In genomic region chr2:226185613-226186211, GRCh38 we compare ENCODE assay signal across 10 cellular contexts.
A peak's percentile ranks its signal among the peaks of the same experiment; 100 is the strongest.
DNase-seq lines count a peak whose midpoint lies in the region; ATAC-seq and TF ChIP-seq lines count a peak whose summit lies in the region.
"Had no signal": no experiment of that assay in that cellular context is flagged by ENCODE, and none has a peak within 500 bp of the region (broad histone marks: within the 10 kb centered on the region; RNA-seq: fewer than 3 reads in every experiment).

No MANE protein-coding gene starts in this region.

- H3K4me1 ChIP-seq in HCT116 (ENCODE audit: control insufficient read depth in 1 of 2, insufficient read depth in 2 of 2, low read length in 2 of 2) (peaks cover 82 to 100% of the 10 kb centered on the region in 2 experiments), Caco-2 (peaks cover 6% of the 10 kb centered on the region; the same call in 1 of the 2 replicates)

- no peak for TF ChIP-seq POLR2A in HCT116 (IDR thresholded peaks at IDR 0.05; ENCODE audit: borderline replicate concordance, extremely low read depth, insufficient read depth, insufficient read length)

- H3K9me3 Mint-ChIP-seq in Caco-2 (ENCODE audit: unreplicated experiment): peaks cover 30% of the 10 kb centered on the region
- no peaks in the 10 kb centered on the region for H3K9me3 Mint-ChIP-seq in activated T-cell treated with anti-CD3 and anti-CD28 coated beads, Interleukin-2, amount 50 U/mL, for 24 hours

- peak; percentile 84 for DNase-seq in HCT116 (ENCODE audit: low read depth, low spot score)
- peak; percentile 90 for DNase-seq in foreskin melanocyte
- DNase-seq in stromal cell of bone marrow (ENCODE audit: low read depth): peak; percentile 60
- DNase-seq in T-helper 2 cell: no peak
- DNase-seq in Caco-2: no peak
- DNase-seq in activated T-cell treated with anti-CD3 and anti-CD28 coated beads, Interleukin-2, amount 50 U/mL, for 24 hours: no peak
- DNase-seq: NCI-H1930; stimulated activated CD4-positive, alpha-beta T cell treated with anti-CD3 and anti-CD28 coated beads, Interleukin-4, amount 100 ng/mL, for 24 hours had no signal

- no peak overlapping the region for H2AFZ ChIP-seq in HCT116 (ENCODE audit: low read depth, low read length, poor library complexity, severe bottlenecking)

- no peaks in the 10 kb centered on the region for H4K20me1 ChIP-seq in HCT116 (ENCODE audit: insufficient read depth)

- CTCF ChIA-PET in HCT116 (lab: Charles Lee) (no interaction called here), Caco-2 (lab: Charles Lee) (no interaction called here)

- intact Hi-C loops in HCT116 (cut with micrococcal nuclease) (loop anchor here (2.0 to 10.0 kb wide), 4 partner anchors 71 to 809 kb away; no protein-coding TSS in a partner anchor), Caco-2 (cut with micrococcal nuclease; ENCODE audit: unreplicated experiment) (no loop called here)

- peak overlapping the region; percentile 95 for H3K27ac ChIP-seq in HCT116 (ENCODE audit: low read depth, low read length)
- H3K27ac ChIP-seq: WERI-Rb-1 had no signal

- H3K4me2 ChIP-seq in HCT116 (ENCODE audit: low read length): peak overlapping the region; percentile 80

- no peaks in the 10 kb centered on the region for H3K27me3 ChIP-seq in HCT116 (ENCODE audit: insufficient read depth, low read length)
- no peaks in the 10 kb centered on the region for H3K27me3 ChIP-seq in Caco-2 (replicated peaks; ENCODE audit: control insufficient read depth, insufficient read depth, low read length)

- H3K4me3 Mint-ChIP-seq in Caco-2 (ENCODE audit: unreplicated experiment): no peak overlapping the region
- H3K4me3 Mint-ChIP-seq in activated T-cell treated with anti-CD3 and anti-CD28 coated beads, Interleukin-2, amount 50 U/mL, for 24 hours: no peak overlapping the region

- TF ChIP-seq CTCF in HCT116 (IDR thresholded peaks at IDR 0.05 in 2 of 3, conservative IDR thresholded peaks at IDR 0.05 in 1 of 3; ENCODE audit: borderline replicate concordance in 1 of 3, insufficient read depth in 1 of 3, low read depth in 2 of 3, low read length in 2 of 3): peak in 1 of 3 experiments; percentile 14; a peak in 2 of 6 replicates
- TF ChIP-seq CTCF in Caco-2 (IDR thresholded peaks at IDR 0.05; ENCODE audit: insufficient read depth in 1 of 2, low read depth in 1 of 2, low read length in 1 of 2, severe bottlenecking in 1 of 2, unreplicated experiment in 1 of 2): no peak

- H3K9me2 ChIP-seq in HCT116 (ENCODE audit: insufficient read depth): no peaks in the 10 kb centered on the region

- peak overlapping the region; percentile 79 for H3K9ac ChIP-seq in HCT116 (ENCODE audit: low read length)

- H3K27me3 Mint-ChIP-seq in Caco-2 (ENCODE audit: insufficient read depth, unreplicated experiment): no peaks in the 10 kb centered on the region
- peaks cover 22% of the 10 kb centered on the region for H3K27me3 Mint-ChIP-seq in activated T-cell treated with anti-CD3 and anti-CD28 coated beads, Interleukin-2, amount 50 U/mL, for 24 hours

- peaks cover 12% of the 10 kb centered on the region for H3K4me1 Mint-ChIP-seq in Caco-2 (ENCODE audit: low read depth, unreplicated experiment)
- no peaks in the 10 kb centered on the region for H3K4me1 Mint-ChIP-seq in activated T-cell treated with anti-CD3 and anti-CD28 coated beads, Interleukin-2, amount 50 U/mL, for 24 hours (ENCODE audit: low read depth)

- ATAC-seq in HCT116 (peak; percentile 68), SK-N-SH treated with all-trans-retinoic acid at 6 μM for 48 hours (peak; percentile 81)

- H3K79me2 ChIP-seq in HCT116 (ENCODE audit: insufficient read depth, low read length): peaks cover 44% of the 10 kb centered on the region

- no peak overlapping the region for H3K27ac Mint-ChIP-seq in Caco-2 (ENCODE audit: unreplicated experiment)
- no peak overlapping the region for H3K27ac Mint-ChIP-seq in activated T-cell treated with anti-CD3 and anti-CD28 coated beads, Interleukin-2, amount 50 U/mL, for 24 hours

- TF ChIP-seq RAD21 in HCT116 (IDR thresholded peaks at IDR 0.05; ENCODE audit: low read depth): peak; percentile 40

- H3K36me3 Mint-ChIP-seq in Caco-2 (ENCODE audit: insufficient read depth, unreplicated experiment): no peaks in the 10 kb centered on the region
- no peaks in the 10 kb centered on the region for H3K36me3 Mint-ChIP-seq in activated T-cell treated with anti-CD3 and anti-CD28 coated beads, Interleukin-2, amount 50 U/mL, for 24 hours (ENCODE audit: low read depth)

- H3K9me3 ChIP-seq in HCT116 (ENCODE audit: control insufficient read depth in 1 of 2, insufficient read depth in 1 of 2, low read depth in 1 of 2, low read length in 2 of 2) (no peaks in the 10 kb centered on the region), Caco-2 (no peaks in the 10 kb centered on the region)

- H3K36me3 ChIP-seq in HCT116 (ENCODE audit: control insufficient read depth in 1 of 2, insufficient read depth in 2 of 2, low read length in 2 of 2): peaks cover 0 to 8% of the 10 kb centered on the region in 2 experiments; a peak in 1 of 4 replicates
- H3K36me3 ChIP-seq in Caco-2 (ENCODE audit: control insufficient read depth, insufficient read depth, low read length): no peaks in the 10 kb centered on the region
- H3K36me3 ChIP-seq: WERI-Rb-1 had no signal

- RAD21 ChIA-PET in HCT116 (lab: Charles Lee; ENCODE audit: low non-redundant PET in 1 of 2, low total read pairs in 2 of 2, uncharacterized antibody in 2 of 2, unreplicated experiment in 2 of 2): no interaction called here

- BruUV-seq in HCT116 (replicated peaks; lab: Mats Ljungman, UMichigan): no TSS peak
- BruUV-seq in Caco-2 (replicated peaks; lab: Mats Ljungman, UMichigan): no TSS peak

- H3K4me3 ChIP-seq in HCT116 (replicated peaks in 1 of 2; ENCODE audit: low read depth in 1 of 2, low read length in 2 of 2) (peak overlapping the region; percentile 22 to 45; a peak in 3 of 4 replicates), Caco-2 (ENCODE audit: low read depth, low read length) (no peak overlapping the region)

- POLR2A ChIA-PET in HCT116 (lab: Charles Lee) (interaction anchor here (0.7 to 3.1 kb wide), 14 partner anchors 9 to 575 kb away, joined by 3 to 16 read pairs (median 4); no protein-coding TSS in a partner anchor), Caco-2 (lab: Charles Lee) (no interaction called here)

TF ChIP-seq in HCT116, 20 proteins besides CTCF, POLR2A, EP300 and RAD21 (continues in another document):
- no peak for TF ChIP-seq EZH2 (IDR thresholded peaks at IDR 0.05)
- peak; percentile 53 for TF ChIP-seq SRF (IDR thresholded peaks at IDR 0.05; ENCODE audit: low read depth)
- TF ChIP-seq EGR1 (IDR thresholded peaks at IDR 0.05; ENCODE audit: low read depth): 0 out of 2 replicates have a peak, but pooled peaks have one; percentile 26
- TF ChIP-seq MAX (IDR thresholded peaks at IDR 0.05): 0 out of 2 replicates have a peak, but pooled peaks have one; percentile 32
- no peak for TF ChIP-seq ATF3 (IDR thresholded peaks at IDR 0.05)
- peak; percentile 78 for TF ChIP-seq FOSL1 (IDR thresholded peaks at IDR 0.05; ENCODE audit: low read depth)
- TF ChIP-seq JUND (IDR thresholded peaks at IDR 0.05): peak; percentile 86
- peak; percentile 95 for TF ChIP-seq SP1 (IDR thresholded peaks at IDR 0.05; ENCODE audit: low read depth)
- no peak for TF ChIP-seq CBX3 (IDR thresholded peaks at IDR 0.05; ENCODE audit: low read depth)
- TF ChIP-seq POLR2AphosphoS5 (IDR thresholded peaks at IDR 0.05; ENCODE audit: low read depth, low read length): peak; percentile 57; the same call in 1 of the 2 replicates
- no peak for TF ChIP-seq EZH2phosphoT487 (IDR thresholded peaks at IDR 0.05; ENCODE audit: borderline replicate concordance)
- TF ChIP-seq TCF7L2 (IDR thresholded peaks at IDR 0.05; ENCODE audit: borderline replicate concordance, extremely low read depth, insufficient read depth, insufficient read length): peak; percentile 90
- peak; percentile 89 for TF ChIP-seq CEBPB (IDR thresholded peaks at IDR 0.05; ENCODE audit: low read depth)
- TF ChIP-seq SIN3A (IDR thresholded peaks at IDR 0.05; ENCODE audit: low read depth): peak; percentile 63
- no peak for TF ChIP-seq ZFX (IDR thresholded peaks at IDR 0.05)

TF ChIP-seq in SK-N-SH treated with all-trans-retinoic acid at 6 μM for 48 hours, 23 proteins besides CTCF, POLR2A, EP300 and RAD21:
- TF ChIP-seq ISL1 (CRISPR knock-in tag; IDR thresholded peaks at IDR 0.05) (peak; percentile 66), ZNF8 (CRISPR knock-in tag; IDR thresholded peaks at IDR 0.05) (no peak)

Comparison
In these comparisons a context has a peak if more than half of its experiments do, and no peak if none do; other contexts are left out.
1. DNase-seq: peak in HCT116 (single experiment), foreskin melanocyte (single experiment) and stromal cell of bone marrow (single experiment); none in T-helper 2 cell (0 of 5), Caco-2 (0 of 2) and activated T-cell treated with anti-CD3 and anti-CD28 coated beads, Interleukin-2, amount 50 U/mL, for 24 hours (single experiment).